In the genomic region with DNA sequence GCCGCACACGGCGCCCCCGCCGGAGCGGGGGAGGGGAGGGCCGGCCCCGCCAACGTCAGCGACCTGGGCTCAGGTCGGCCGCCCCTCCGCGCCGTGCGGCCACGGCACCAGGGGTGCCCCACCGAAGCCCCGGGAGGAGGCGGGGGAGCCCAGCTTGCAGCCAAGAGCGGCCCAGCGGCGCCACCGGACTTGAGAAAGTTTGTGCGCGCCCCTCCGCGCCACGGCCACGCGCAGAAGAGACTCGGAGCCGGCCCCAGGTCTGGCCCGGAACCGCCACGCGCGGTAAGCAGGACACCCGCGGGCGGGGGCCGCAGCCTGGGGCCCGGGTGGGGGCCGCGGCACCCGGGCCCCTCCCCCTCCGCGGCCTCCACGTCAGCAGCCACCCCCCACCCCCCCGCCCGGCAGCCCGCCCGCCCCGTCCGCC, we compare ENCODE assay signal across 7 cellular contexts. TPM values are rescaled to one million over a fixed set of nuclear protein-coding genes. Genes with fewer than 3 reads are reported as not detected.
DNase-seq lines count a peak whose midpoint lies in the region; ATAC-seq and TF ChIP-seq lines count a peak whose summit lies in the region.

No MANE protein-coding gene starts in this region.

- peaks cover 66% of the 10 kb centered on the region for H3K4me1 Mint-ChIP-seq in dendritic cell treated with granulocyte-macrophage colony-stimulating factor and Interleukin-4, amounts not matched to agents 40 ng/mL and 50 ng/mL, for 4 days (ENCODE audit: low read depth)
- H3K4me1 Mint-ChIP-seq in memory B cell: peaks cover 24% of the 10 kb centered on the region

- peak overlapping the region; percentile 97 for H3K4me3 ChIP-seq in SJCRH30
- peak overlapping the region; percentile 100 for H3K4me3 ChIP-seq in urinary bladder (ENCODE audit: low read depth, low read length)

- peak overlapping the region; percentile 86 for H3K27ac Mint-ChIP-seq in dendritic cell treated with granulocyte-macrophage colony-stimulating factor and Interleukin-4, amounts not matched to agents 40 ng/mL and 50 ng/mL, for 4 days
- no peak overlapping the region for H3K27ac Mint-ChIP-seq in memory B cell

- H3K9me3 Mint-ChIP-seq in dendritic cell treated with granulocyte-macrophage colony-stimulating factor and Interleukin-4, amounts not matched to agents 40 ng/mL and 50 ng/mL, for 4 days: no peaks in the 10 kb centered on the region
- H3K9me3 Mint-ChIP-seq in memory B cell: peaks cover 5% of the 10 kb centered on the region

- H3K27me3 ChIP-seq in SJCRH30: no peaks in the 10 kb centered on the region

- H3K27ac ChIP-seq in SJCRH30: peak overlapping the region; percentile 49; the same call in 1 of the 2 replicates
- peak overlapping the region; percentile 97 for H3K27ac ChIP-seq in urinary bladder (ENCODE audit: low read depth)

- ATAC-seq in GM18505 (IDR thresholded peaks at IDR 0.05; ENCODE audit: unreplicated experiment) (peak; percentile 45), HG02571 (IDR thresholded peaks at IDR 0.05; ENCODE audit: unreplicated experiment) (peak; percentile 36), memory B cell (ENCODE audit: low read depth) (peak; percentile 52)

- H3K36me3 ChIP-seq in SJCRH30 (peaks cover 20% of the 10 kb centered on the region), urinary bladder (ENCODE audit: insufficient read depth) (no peaks in the 10 kb centered on the region)

- H3K4me1 ChIP-seq in SJCRH30: peaks cover 4% of the 10 kb centered on the region
- H3K4me1 ChIP-seq in urinary bladder (ENCODE audit: insufficient read depth): peaks cover 10% of the 10 kb centered on the region

- peak; percentile 40 to 46 for DNase-seq in SJCRH30
- DNase-seq in memory B cell (ENCODE audit: low spot score in 2 of 2): peak; percentile 14 to 36
- DNase-seq in NCI-H1105 (lab: John Stamatoyannopoulos, UW): no peak

- TF ChIP-seq POLR2A in GM18505 (IDR thresholded peaks at IDR 0.05; ENCODE audit: borderline replicate concordance, extremely low read depth, insufficient read depth, insufficient read length): no peak

- H3K4me3 Mint-ChIP-seq in dendritic cell treated with granulocyte-macrophage colony-stimulating factor and Interleukin-4, amounts not matched to agents 40 ng/mL and 50 ng/mL, for 4 days: peak overlapping the region; percentile 51
- no peak overlapping the region for H3K4me3 Mint-ChIP-seq in memory B cell

- H3K9me3 ChIP-seq in SJCRH30 (replicated peaks): 0 out of 2 replicates have a peak, but pooled peaks cover 4% of the 10 kb centered on the region

- intact Hi-C loops in dendritic cell treated with granulocyte-macrophage colony-stimulating factor and Interleukin-4, amounts not matched to agents 40 ng/mL and 50 ng/mL, for 4 days (cut with micrococcal nuclease): no loop called here

- peaks cover 48% of the 10 kb centered on the region for H3K36me3 Mint-ChIP-seq in dendritic cell treated with granulocyte-macrophage colony-stimulating factor and Interleukin-4, amounts not matched to agents 40 ng/mL and 50 ng/mL, for 4 days (ENCODE audit: low read depth)
- H3K36me3 Mint-ChIP-seq in memory B cell: peaks cover 9% of the 10 kb centered on the region

- no peaks in the 10 kb centered on the region for H3K27me3 Mint-ChIP-seq in dendritic cell treated with granulocyte-macrophage colony-stimulating factor and Interleukin-4, amounts not matched to agents 40 ng/mL and 50 ng/mL, for 4 days
- H3K27me3 Mint-ChIP-seq in memory B cell: no peaks in the 10 kb centered on the region

- under 1% methylated on average over 54 of the region's 55 CpGs for WGBS in urinary bladder

RNA-seq across cellular contexts. Expression of a gene that starts 43.2 kb away (rescaled TPM):
- total RNA-seq in SJCRH30 (2014; rRNA removed; shearing (Covaris generic)): 522 and 557 TPM in 2 replicates
- total RNA-seq in urinary bladder: 588 TPM
- 199 TPM for polyA plus RNA-seq in urinary bladder

RNA-seq across cellular contexts. Expression of a gene that starts 43.4 kb away (rescaled TPM):
- 589 and 661 TPM in 2 replicates for total RNA-seq in SJCRH30 (2014; rRNA removed; shearing (Covaris generic))
- 677 TPM for total RNA-seq in urinary bladder
- polyA plus RNA-seq in urinary bladder: 236 TPM
